Comparison of ENCODE assay signal across 10 cellular contexts in genomic region chr5:109656829-109657228, GRCh38. TPM values are rescaled to one million over a fixed set of nuclear protein-coding genes. Genes with fewer than 3 reads are reported as not detected.
A peak's percentile ranks its signal among the peaks of the same experiment; 100 is the strongest.
DNase-seq lines count a peak whose midpoint lies in the region; ATAC-seq and TF ChIP-seq lines count a peak whose summit lies in the region.
"Had no signal": no experiment of that assay in that cellular context is flagged by ENCODE, and none has a peak within 500 bp of the region (broad histone marks: within the 10 kb centered on the region; RNA-seq: fewer than 3 reads in every experiment).

No MANE protein-coding gene starts in this region.

- H3K27ac Mint-ChIP-seq in WTC11, result no peak overlapping the region

- H3K27me3 ChIP-seq in skeletal muscle satellite cell (ENCODE audit: control insufficient read depth, insufficient read depth, low read length), result no peaks in the 10 kb centered on the region
- H3K27me3 ChIP-seq: uterus had no signal

- H3K4me3 ChIP-seq in skeletal muscle satellite cell (ENCODE audit: low read length), result peak overlapping the region; percentile 6
- H3K4me3 ChIP-seq: uterus had no signal

- POLR2A ChIA-PET in WTC11 (lab: Charles Lee), result no interaction called here

- H3K9me3 Mint-ChIP-seq in activated T-cell treated with anti-CD3 and anti-CD28 coated beads, Interleukin-2, amount 50 U/mL, for 4 hours, result no peaks in the 10 kb centered on the region
- H3K9me3 Mint-ChIP-seq in WTC11, result no peaks in the 10 kb centered on the region

- CTCF ChIA-PET in WTC11 (lab: Charles Lee), result no interaction called here

- H3K4me1 ChIP-seq in skeletal muscle satellite cell (ENCODE audit: control insufficient read depth, insufficient read depth, low read length), result peaks cover 32% of the 10 kb centered on the region
- H3K4me1 ChIP-seq: uterus had no signal

- H3K36me3 ChIP-seq in skeletal muscle satellite cell (ENCODE audit: insufficient read depth, low read length), result no peaks in the 10 kb centered on the region
- H3K36me3 ChIP-seq: uterus had no signal

- H3K4me3 Mint-ChIP-seq in activated T-cell treated with anti-CD3 and anti-CD28 coated beads, Interleukin-2, amount 50 U/mL, for 4 hours, result no peak overlapping the region
- H3K4me3 Mint-ChIP-seq in WTC11, result no peak overlapping the region
- H3K4me3 Mint-ChIP-seq: brain had no signal

- ATAC-seq in activated T-cell treated with anti-CD3 and anti-CD28 coated beads, Interleukin-2, amount 50 U/mL, for 4 hours, result peak; percentile 77 to 84
- no peak for ATAC-seq in HG02852 (IDR thresholded peaks at IDR 0.05; ENCODE audit: unreplicated experiment)
- ATAC-seq in WTC11, result no peak

- no peaks in the 10 kb centered on the region for H3K9me3 ChIP-seq in skeletal muscle satellite cell (replicated peaks; ENCODE audit: low read length)
- H3K9me3 ChIP-seq: uterus had no signal

- TF ChIP-seq CTCF in WTC11 (IDR thresholded peaks at IDR 0.05), result no peak

- H3K4me1 Mint-ChIP-seq in activated T-cell treated with anti-CD3 and anti-CD28 coated beads, Interleukin-2, amount 50 U/mL, for 4 hours (ENCODE audit: low read depth), result peaks cover 27% of the 10 kb centered on the region
- no peaks in the 10 kb centered on the region for H3K4me1 Mint-ChIP-seq in WTC11

- H3K4me2 ChIP-seq in skeletal muscle satellite cell (ENCODE audit: low read length), result peak overlapping the region; percentile 49

- no peaks in the 10 kb centered on the region for H3K36me3 Mint-ChIP-seq in activated T-cell treated with anti-CD3 and anti-CD28 coated beads, Interleukin-2, amount 50 U/mL, for 4 hours (ENCODE audit: insufficient read depth)
- H3K36me3 Mint-ChIP-seq in WTC11, result no peaks in the 10 kb centered on the region
- H3K36me3 Mint-ChIP-seq: brain had no signal

- peak; percentile 90 for DNase-seq in CD1c-positive myeloid dendritic cell (ENCODE audit: extremely low spot score)
- DNase-seq in MV-4-11 (lab: John Stamatoyannopoulos, UW), result peak; percentile 98
- no peak for DNase-seq in activated T-cell treated with anti-CD3 and anti-CD28 coated beads, Interleukin-2, amount 50 U/mL, for 4 hours
- DNase-seq in globus pallidus (ENCODE audit: low spot score), result peak; percentile 70
- DNase-seq in WTC11 (ENCODE audit: low spot score), result no peak
- DNase-seq in COR-L47 (lab: John Stamatoyannopoulos, UW), result no peak

- no peaks in the 10 kb centered on the region for H3K27me3 Mint-ChIP-seq in activated T-cell treated with anti-CD3 and anti-CD28 coated beads, Interleukin-2, amount 50 U/mL, for 4 hours (ENCODE audit: low read depth)
- H3K27me3 Mint-ChIP-seq in WTC11 (ENCODE audit: low read depth), result no peaks in the 10 kb centered on the region

- peak overlapping the region; percentile 59 for H3K9ac ChIP-seq in skeletal muscle satellite cell (ENCODE audit: low read depth, low read length)

TF ChIP-seq in WTC11, 78 proteins besides CTCF, POLR2A, EP300 and RAD21:
- TF ChIP-seq ZNF671 (CRISPR knock-in tag; IDR thresholded peaks at IDR 0.05) (no peak), MAX (CRISPR knock-in tag; IDR thresholded peaks at IDR 0.05) (no peak), CBFB (CRISPR knock-in tag; IDR thresholded peaks at IDR 0.05; ENCODE audit: low read depth) (no peak), NFYB (CRISPR knock-in tag; conservative IDR thresholded peaks at IDR 0.05; ENCODE audit: low read depth) (no peak), HMGA2 (CRISPR knock-in tag; IDR thresholded peaks at IDR 0.05) (no peak), ESRRA (CRISPR knock-in tag; IDR thresholded peaks at IDR 0.05; ENCODE audit: borderline replicate concordance) (no peak), GABPB1 (CRISPR knock-in tag; IDR thresholded peaks at IDR 0.05) (no peak), ATF1 (CRISPR knock-in tag; IDR thresholded peaks at IDR 0.05) (no peak), USF1 (CRISPR knock-in tag; IDR thresholded peaks at IDR 0.05) (no peak), FOXJ3 (CRISPR knock-in tag; IDR thresholded peaks at IDR 0.05; ENCODE audit: borderline replicate concordance) (no peak), E2F5 (CRISPR knock-in tag; IDR thresholded peaks at IDR 0.05) (no peak), PRDM15 (CRISPR knock-in tag; IDR thresholded peaks at IDR 0.05) (no peak), ATF2 (CRISPR knock-in tag; IDR thresholded peaks at IDR 0.05; ENCODE audit: borderline replicate concordance, low read depth) (no peak), TP53 (CRISPR knock-in tag; IDR thresholded peaks at IDR 0.05) (no peak)

RNA-seq across cellular contexts. Expression of gene MAN2A1, which starts 32.9 kb away (rescaled TPM):
- total RNA-seq in activated T-cell treated with anti-CD3 and anti-CD28 coated beads, Interleukin-2, amount 50 U/mL, for 4 hours, result 10 to 100 TPM; 28.2 to 31.8 (median 30.4) TPM
- total RNA-seq in skeletal muscle satellite cell (2012; rRNA removed), result 35.6 and 39.0 TPM in 2 replicates
- total RNA-seq in WTC11 (2021), result 82.2 to 86.6 TPM (median 83.5 TPM) in 3 replicates

Comparison
In these comparisons a context has a peak if more than half of its experiments do, and no peak if none do; other contexts are left out.
1. DNase-seq: peak in CD1c-positive myeloid dendritic cell (single experiment), MV-4-11 (single experiment) and globus pallidus (single experiment); none in activated T-cell treated with anti-CD3 and anti-CD28 coated beads, Interleukin-2, amount 50 U/mL, for 4 hours (single experiment), WTC11 (single experiment) and COR-L47 (single experiment).
2. ATAC-seq: peak in activated T-cell treated with anti-CD3 and anti-CD28 coated beads, Interleukin-2, amount 50 U/mL, for 4 hours (2 of 2); none in HG02852 (single experiment) and WTC11 (single experiment).